Comparison of ENCODE assay signal across 8 cellular contexts in genomic region chr4:52204921-52205320, GRCh38.
"Had no signal": no experiment of that assay in that cellular context is flagged by ENCODE, and none has a peak within 500 bp of the region (broad histone marks: within the 10 kb centered on the region; RNA-seq: fewer than 3 reads in every experiment).

No MANE protein-coding gene starts in this region.

- DNase-seq: GDM1, GF-D8 had no signal

- ATAC-seq: GM12878 had no signal

- H3K4me3 ChIP-seq: GM12878 had no signal

- FAIRE-seq: G401.6, GM12878, GM12891, GM12892, GM18507, GM19239 had no signal
